ENCODE assay signal across 12 cellular contexts in genomic region chr22:46596819-46597218, GRCh38. TPM values are rescaled to one million over a fixed set of nuclear protein-coding genes. Genes with fewer than 3 reads are reported as not detected.
DNase-seq lines count a peak whose midpoint lies in the region; ATAC-seq, FAIRE-seq and TF ChIP-seq lines count a peak whose summit lies in the region.
"Had no signal": no experiment of that assay in that cellular context is flagged by ENCODE, and none has a peak within 500 bp of the region (broad histone marks: within the 10 kb centered on the region; RNA-seq: fewer than 3 reads in every experiment).

No MANE protein-coding gene starts in this region.

- ATAC-seq in heart left ventricle: no peak
- ATAC-seq in Right ventricle myocardium inferior: no peak
- ATAC-seq in HG02759 (IDR thresholded peaks at IDR 0.05; ENCODE audit: unreplicated experiment): no peak
- ATAC-seq: T-cell had no signal

- H3K27me3 ChIP-seq in heart left ventricle: no peaks in the 10 kb centered on the region
- H3K27me3 ChIP-seq: ascending aorta had no signal

- intact Hi-C loops in heart left ventricle (cut with DNase I) (no loop called here), Right ventricle myocardium inferior (cut with DNase I) (no loop called here), kidney (cut with DNase I) (no loop called here)

- peak overlapping the region in 1 of 2 donors; percentile 34 for H3K9ac ChIP-seq in kidney (ENCODE audit: low read length in 2 of 2)

- WGBS in heart left ventricle, 4 donors: 83 to 91% (median 89%) methylated on average over 7 of the region's 7 CpGs

- TF ChIP-seq CTCF in heart left ventricle (IDR thresholded peaks at IDR 0.05) (no peak), kidney (IDR thresholded peaks at IDR 0.05; ENCODE audit: borderline replicate concordance, extremely low read depth, insufficient read depth) (no peak)

- peaks cover 0 to 89% (median 48%) of the 10 kb centered on the region in 12 donors for H3K4me1 ChIP-seq in heart left ventricle
- peaks cover 14 to 17% of the 10 kb centered on the region in 2 donors for H3K4me1 ChIP-seq in kidney (ENCODE audit: control insufficient read depth in 1 of 2, insufficient read depth in 1 of 2, low read depth in 1 of 2, low read length in 2 of 2)

- no peaks in the 10 kb centered on the region for H3K36me3 ChIP-seq in heart left ventricle
- no peaks in the 10 kb centered on the region for H3K36me3 ChIP-seq in kidney (ENCODE audit: control insufficient read depth in 1 of 2, insufficient read depth in 2 of 2, low read length in 2 of 2)
- H3K36me3 ChIP-seq: ascending aorta had no signal

- FAIRE-seq in kidney (lab: Jason Lieb, UNC): no peak

- DNase-seq in heart left ventricle (no peak), Right ventricle myocardium inferior (ENCODE audit: missing footprints) (no peak), NCI-H748 treated with DMSO at 0.1 percent for 48 hours (lab: John Stamatoyannopoulos, UW) (peak; percentile 71), kidney (peak; percentile 88), ureter (ENCODE audit: low spot score) (peak; percentile 85), GM19238 (ENCODE audit: insufficient read length, low spot score) (no peak), GOT3 (lab: John Stamatoyannopoulos, UW) (no peak)
- DNase-seq: ACHN, NCI-H2171, T-cell had no signal

- no peak overlapping the region for H3K4me3 ChIP-seq in heart left ventricle
- H3K4me3 ChIP-seq in kidney (ENCODE audit: low read length in 2 of 2): no peak overlapping the region
- H3K4me3 ChIP-seq: ascending aorta had no signal

- TF ChIP-seq POLR2A in heart left ventricle (IDR thresholded peaks at IDR 0.05): no peak

- H3K27ac ChIP-seq in heart left ventricle: peak overlapping the region in 11 of 12 donors; percentile 36 to 91 (median 66)
- peak overlapping the region in 1 of 2 donors; percentile 22 for H3K27ac ChIP-seq in kidney (ENCODE audit: low read depth in 2 of 2, low read length in 2 of 2)

- H3K9me3 ChIP-seq in heart left ventricle (no peaks in the 10 kb centered on the region), kidney (ENCODE audit: control insufficient read depth in 1 of 2, low read length in 2 of 2) (no peaks in the 10 kb centered on the region)
- H3K9me3 ChIP-seq: ascending aorta had no signal

RNA-seq across cellular contexts. Expression of gene GRAMD4, which starts 23.4 kb away (rescaled TPM):
- total RNA-seq in heart left ventricle (100 to 1,000 TPM in 2 of 9 donors, 10 to 100 TPM in 7; 31.2 to 122 (median 72.5) TPM), Right ventricle myocardium inferior (80.0 TPM), kidney (58.2 TPM), ureter (34.9 TPM)
- polyA plus RNA-seq in heart left ventricle (10 to 100 TPM; 22.4 to 53.2 TPM), kidney (ENCODE audit: insufficient read depth, low read depth, low replicate concordance) (12.1 TPM)

RNA-seq across cellular contexts. Expression of gene CELSR1, which starts 59.4 kb away (rescaled TPM):
- total RNA-seq in heart left ventricle: 10 to 100 TPM in 7 of 9 donors, 1 to 10 TPM in 2; 8.1 to 15.8 (median 12.6) TPM
- polyA plus RNA-seq in heart left ventricle: 1 to 10 TPM; 5.9 to 6.9 TPM
- total RNA-seq in Right ventricle myocardium inferior: 8.4 TPM
- total RNA-seq in kidney: 49.9 TPM
- polyA plus RNA-seq in kidney (ENCODE audit: insufficient read depth, low read depth, low replicate concordance): 15.7 TPM
- total RNA-seq in ureter: 44.0 TPM

Comparison
In these comparisons a context has a peak if more than half of its experiments do, and no peak if none do; other contexts are left out.
1. DNase-seq: peak in NCI-H748 treated with DMSO at 0.1 percent for 48 hours (single experiment), kidney (single experiment) and ureter (single experiment); none in heart left ventricle (0 of 5), Right ventricle myocardium inferior (single experiment), GM19238 (single experiment) and GOT3 (single experiment).